24 cellular contexts compared by ENCODE assay signal in the genomic region with DNA sequence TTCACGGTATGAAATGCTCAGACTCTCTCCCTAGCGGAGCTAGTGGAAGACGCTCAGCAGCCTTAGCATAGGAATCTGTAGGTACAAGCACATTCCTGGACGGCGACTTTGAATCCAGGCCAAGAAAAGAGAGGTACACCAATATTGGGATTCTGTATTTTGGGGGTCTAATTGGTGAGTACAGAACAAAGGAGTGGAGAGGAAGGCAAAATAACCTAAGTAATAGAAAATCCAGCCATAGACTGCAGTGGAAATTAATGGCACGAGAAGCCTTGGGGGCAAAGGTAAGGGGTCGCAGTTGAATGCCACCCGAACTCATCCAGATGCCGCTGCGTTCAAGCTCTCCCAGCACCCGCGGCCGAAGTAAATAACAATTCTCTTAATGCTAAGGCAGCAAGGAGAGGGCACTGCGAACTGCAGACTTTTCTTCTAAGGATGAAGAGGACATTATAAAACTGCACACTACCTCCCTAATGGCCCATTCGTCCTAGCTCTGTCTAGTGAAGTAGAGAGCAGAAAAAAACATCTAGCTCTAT. TPM values are rescaled to one million over a fixed set of nuclear protein-coding genes. Genes with fewer than 3 reads are reported as not detected.
DNase-seq lines count a peak whose midpoint lies in the region; ATAC-seq lines count a peak whose summit lies in the region.
"Had no signal": no experiment of that assay in that cellular context is flagged by ENCODE, and none has a peak within 500 bp of the region (broad histone marks: within the 10 kb centered on the region; RNA-seq: fewer than 3 reads in every experiment).

No MANE protein-coding gene starts in this region.

- H3K4me1 Mint-ChIP-seq in activated naive CD4-positive, alpha-beta T cell treated with anti-CD3 and anti-CD28 coated beads, Interleukin-2, amount 10 ng/mL, durations not matched to agents 7 days and 5 days = peaks cover 14% of the 10 kb centered on the region
- peaks cover 5 to 8% (median 7%) of the 10 kb centered on the region in 3 donors for H3K4me1 Mint-ChIP-seq in IgD-negative memory B cell
- H3K4me1 Mint-ChIP-seq in stimulated activated naive B cell treated with anti-CD40 and anti-IgM and Interleukin-4, amounts not matched to agents 10 μg/mL and 1 μg/mL and 100 μg/mL, for 72 hours = peaks cover 13 to 30% of the 10 kb centered on the region in 2 donors

- peaks cover 2% of the 10 kb centered on the region for H3K9me3 Mint-ChIP-seq in activated naive CD4-positive, alpha-beta T cell treated with anti-CD3 and anti-CD28 coated beads, Interleukin-2, amount 10 ng/mL, durations not matched to agents 7 days and 5 days
- peaks cover 0 to 8% (median 5%) of the 10 kb centered on the region in 3 donors for H3K9me3 Mint-ChIP-seq in IgD-negative memory B cell
- H3K9me3 Mint-ChIP-seq in stimulated activated naive B cell treated with anti-CD40 and anti-IgM and Interleukin-4, amounts not matched to agents 10 μg/mL and 1 μg/mL and 100 μg/mL, for 72 hours = no peaks in the 10 kb centered on the region

- CTCF ChIA-PET in activated naive CD4-positive, alpha-beta T cell treated with anti-CD3 and anti-CD28 coated beads, Interleukin-2, amount 10 ng/mL, durations not matched to agents 7 days and 5 days (lab: Charles Lee) = interaction anchor here (0.9 to 1.5 kb wide), 2 partner anchors 16 to 30 kb away, joined by 3 to 4 read pairs; no protein-coding TSS in a partner anchor

- H3K4me3 Mint-ChIP-seq in activated naive CD4-positive, alpha-beta T cell treated with anti-CD3 and anti-CD28 coated beads, Interleukin-2, amount 10 ng/mL, durations not matched to agents 7 days and 5 days = peak overlapping the region; percentile 1
- H3K4me3 Mint-ChIP-seq in IgD-negative memory B cell = peak overlapping the region in 2 of 4 donors; percentile 34 to 63
- no peak overlapping the region for H3K4me3 Mint-ChIP-seq in stimulated activated naive B cell treated with anti-CD40 and anti-IgM and Interleukin-4, amounts not matched to agents 10 μg/mL and 1 μg/mL and 100 μg/mL, for 72 hours

- no peak for ATAC-seq in stimulated activated naive B cell treated with anti-CD40 and anti-IgM and Interleukin-4, amounts not matched to agents 10 μg/mL and 1 μg/mL and 100 μg/mL, for 72 hours (replicated peaks)
- no peak for ATAC-seq in GM21723 (IDR thresholded peaks at IDR 0.05; ENCODE audit: unreplicated experiment)
- ATAC-seq: gastroesophageal sphincter, left lung, Panc1, right lobe of liver had no signal

- peaks cover 7% of the 10 kb centered on the region for H3K36me3 Mint-ChIP-seq in activated naive CD4-positive, alpha-beta T cell treated with anti-CD3 and anti-CD28 coated beads, Interleukin-2, amount 10 ng/mL, durations not matched to agents 7 days and 5 days
- no peaks in the 10 kb centered on the region for H3K36me3 Mint-ChIP-seq in IgD-negative memory B cell
- peaks cover 7 to 9% of the 10 kb centered on the region in 2 donors for H3K36me3 Mint-ChIP-seq in stimulated activated naive B cell treated with anti-CD40 and anti-IgM and Interleukin-4, amounts not matched to agents 10 μg/mL and 1 μg/mL and 100 μg/mL, for 72 hours
- H3K36me3 Mint-ChIP-seq: CD4-positive, CD25-positive, alpha-beta regulatory T cell had no signal

- no peak for DNase-seq in activated naive CD4-positive, alpha-beta T cell treated with anti-CD3 and anti-CD28 coated beads, Interleukin-2, amount 10 ng/mL, durations not matched to agents 7 days and 5 days
- DNase-seq in activated naive CD4-positive, alpha-beta T cell treated with Interleukin-2 at 50 U/mL for 16 hours = no peak
- peak; percentile 42 for DNase-seq in ecto neural progenitor cell (ENCODE audit: low spot score)
- no peak for DNase-seq in stimulated activated naive B cell treated with anti-CD40 and anti-IgM and Interleukin-4, amounts not matched to agents 10 μg/mL and 1 μg/mL and 100 μg/mL, for 72 hours
- no peak for DNase-seq in cerebellar nuclear complex (lab: John Stamatoyannopoulos, UW)
- DNase-seq: activated CD4-positive, alpha-beta T cell treated with anti-CD3 and anti-CD28 coated beads for 1 hour; activated gamma-delta T cell; amygdala; CD4-positive, CD25-positive, alpha-beta regulatory T cell; cortex of kidney; EL; hippocampal formation; KG1; left lung; NCI-H1436; NK-92 treated with Interleukin-12 subunit alpha and Interleukin-12 subunit beta, amount 100 ng/mL, for 24 hours; right lobe of liver; SHP77 treated with DMSO at 0.1 percent for 48 hours; stimulated activated CD4-positive, alpha-beta T cell treated with anti-CD3 and anti-CD28 coated beads, Interleukin-4, amount 100 ng/mL, for 4 hours; stimulated activated naive CD4-positive, alpha-beta T cell treated with Interleukin-2 at 50 U/mL for 16 hours had no signal

- H3K27ac Mint-ChIP-seq in activated naive CD4-positive, alpha-beta T cell treated with anti-CD3 and anti-CD28 coated beads, Interleukin-2, amount 10 ng/mL, durations not matched to agents 7 days and 5 days = peak overlapping the region; percentile 72
- peak overlapping the region; percentile 55 to 82 (median 73) for H3K27ac Mint-ChIP-seq in IgD-negative memory B cell
- H3K27ac Mint-ChIP-seq in stimulated activated naive B cell treated with anti-CD40 and anti-IgM and Interleukin-4, amounts not matched to agents 10 μg/mL and 1 μg/mL and 100 μg/mL, for 72 hours = peak overlapping the region; percentile 52
- H3K27ac Mint-ChIP-seq: CD4-positive, CD25-positive, alpha-beta regulatory T cell had no signal

- H3K27me3 Mint-ChIP-seq in activated naive CD4-positive, alpha-beta T cell treated with anti-CD3 and anti-CD28 coated beads, Interleukin-2, amount 10 ng/mL, durations not matched to agents 7 days and 5 days = peaks cover 82% of the 10 kb centered on the region
- H3K27me3 Mint-ChIP-seq in IgD-negative memory B cell = peaks cover 57% of the 10 kb centered on the region
- H3K27me3 Mint-ChIP-seq in stimulated activated naive B cell treated with anti-CD40 and anti-IgM and Interleukin-4, amounts not matched to agents 10 μg/mL and 1 μg/mL and 100 μg/mL, for 72 hours = peaks cover 65 to 93% of the 10 kb centered on the region in 2 donors

RNA-seq across cellular contexts. Expression of a gene that starts 17.8 kb away (rescaled TPM):
- not detected for polyA plus RNA-seq in IgD-negative memory B cell
- polyA plus RNA-seq: CD4-positive, CD25-positive, alpha-beta regulatory T cell had no signal
